4 cellular contexts compared by ENCODE assay signal in genomic region chr3:12386479-12386878, GRCh38.
A peak's percentile ranks its signal among the peaks of the same experiment; 100 is the strongest.
DNase-seq lines count a peak whose midpoint lies in the region; ATAC-seq, FAIRE-seq and TF ChIP-seq lines count a peak whose summit lies in the region.
"Not testable (repeated sequence)": the region's sequence is repeated elsewhere in the genome, so short reads cannot be mapped to it uniquely, and the experiment has no call there.

No MANE protein-coding gene starts in this region.

- DNase-seq in H54 (ENCODE audit: insufficient read length, low spot score); left colon; pancreas: not testable (repeated sequence)

- H3K9me3 ChIP-seq in pancreas = not testable (repeated sequence)

- peak; percentile 84 for ATAC-seq in left colon
- ATAC-seq in pancreas = not testable (repeated sequence)

- H3K4me1 ChIP-seq in pancreas = not testable (repeated sequence)

- H3K4me3 ChIP-seq in pancreas = not testable (repeated sequence)

- not testable (repeated sequence) for H3K27me3 ChIP-seq in pancreas

- not testable (repeated sequence) for TF ChIP-seq POLR2A in H54 (IDR thresholded peaks at IDR 0.05; ENCODE audit: low read depth, low read length)

- not testable (repeated sequence) for TF ChIP-seq CTCF in pancreas (IDR thresholded peaks at IDR 0.05)

- H3K27ac ChIP-seq in pancreas = not testable (repeated sequence)

- FAIRE-seq in H54 (lab: Jason Lieb, UNC) = peak; percentile 68
- FAIRE-seq in endometrium (lab: Jason Lieb, UNC) = peak; percentile 29
- peak; percentile 88 for FAIRE-seq in pancreas (lab: Jason Lieb, UNC)

- intact Hi-C loops in left colon (cut with DNase I, micrococcal nuclease); pancreas (cut with DNase I): not testable (repeated sequence)

- 47 to 54% methylated on average over 2 of the region's 2 CpGs for WGBS in pancreas, 2 donors

- not testable (repeated sequence) for H3K36me3 ChIP-seq in pancreas
